ENCODE assay signal across 34 cellular contexts in genomic region chr10:83078160-83078559, GRCh38.
DNase-seq lines count a peak whose midpoint lies in the region; ATAC-seq, FAIRE-seq and TF ChIP-seq lines count a peak whose summit lies in the region.
"Had no signal": no experiment of that assay in that cellular context is flagged by ENCODE, and none has a peak within 500 bp of the region (broad histone marks: within the 10 kb centered on the region; RNA-seq: fewer than 3 reads in every experiment).

No MANE protein-coding gene starts in this region.

- H3K27ac Mint-ChIP-seq in GM23338 (peak overlapping the region; percentile 90), endothelial cell (ENCODE audit: unreplicated experiment) (no peak overlapping the region)
- no peak overlapping the region for H3K27ac Mint-ChIP-seq in activated T-cell treated with anti-CD3 and anti-CD28 coated beads, Interleukin-2, amount 50 U/mL, for 24 hours
- H3K27ac Mint-ChIP-seq: activated naive CD4-positive, alpha-beta T cell treated with anti-CD3 and anti-CD28 coated beads, Interleukin-2, amount 50 U/mL, for 72 hours; CD8-positive, alpha-beta T cell; memory B cell; nephron progenitor cell; T-helper 2 cell treated with Interferon-gamma antibody and Interleukin-4, amounts not matched to agents 5 μg/mL and 100 μg/mL, for 36 hours had no signal

- peaks cover 44% of the 10 kb centered on the region for H3K9me3 Mint-ChIP-seq in GM23338
- H3K9me3 Mint-ChIP-seq in endothelial cell (ENCODE audit: unreplicated experiment) = no peaks in the 10 kb centered on the region
- peaks cover 2% of the 10 kb centered on the region for H3K9me3 Mint-ChIP-seq in activated T-cell treated with anti-CD3 and anti-CD28 coated beads, Interleukin-2, amount 50 U/mL, for 24 hours

- peaks cover 4% of the 10 kb centered on the region; the same call in 1 of the 2 replicates for H3K9me3 ChIP-seq in iPS-20b (ENCODE audit: insufficient read depth, low read depth, low read length)
- H3K9me3 ChIP-seq in vagina = no peaks in the 10 kb centered on the region
- H3K9me3 ChIP-seq: BE2C, esophagus squamous epithelium, gastrocnemius medialis, ovary, thyroid gland had no signal

- TF ChIP-seq CTCF in GM23338 (conservative IDR thresholded peaks at IDR 0.05; ENCODE audit: low read depth in 2 of 2) (no peak), bronchial epithelial cell (IDR thresholded peaks at IDR 0.05; ENCODE audit: insufficient read depth, low read length, severe bottlenecking) (no peak), endothelial cell (IDR thresholded peaks at IDR 0.05; ENCODE audit: unreplicated experiment) (no peak), vagina (IDR thresholded peaks at IDR 0.05) (no peak)

- H3K79me2 ChIP-seq in GM23338 (replicated peaks; ENCODE audit: insufficient read depth) = no peaks in the 10 kb centered on the region

- no peak overlapping the region for H2AFZ ChIP-seq in GM23338

- H4K20me1 ChIP-seq in GM23338 (replicated peaks; ENCODE audit: insufficient read depth) = no peaks in the 10 kb centered on the region

- no peaks in the 10 kb centered on the region for H3F3A ChIP-seq in GM23338 (replicated peaks; ENCODE audit: low read depth)

- H3K4me3 Mint-ChIP-seq in GM23338 = no peak overlapping the region
- H3K4me3 Mint-ChIP-seq in endothelial cell (ENCODE audit: unreplicated experiment) = no peak overlapping the region
- no peak overlapping the region for H3K4me3 Mint-ChIP-seq in activated T-cell treated with anti-CD3 and anti-CD28 coated beads, Interleukin-2, amount 50 U/mL, for 24 hours
- H3K4me3 Mint-ChIP-seq: CD8-positive, alpha-beta T cell; memory B cell; nephron progenitor cell; T-helper 2 cell treated with Interferon-gamma antibody and Interleukin-4, amounts not matched to agents 5 μg/mL and 100 μg/mL, for 36 hours had no signal

- H3K36me3 ChIP-seq in GM23338 (ENCODE audit: insufficient read depth) = no peaks in the 10 kb centered on the region
- no peaks in the 10 kb centered on the region for H3K36me3 ChIP-seq in bronchial epithelial cell (ENCODE audit: control insufficient read depth, insufficient read depth, low read length)
- H3K36me3 ChIP-seq in iPS-20b (ENCODE audit: insufficient read depth, low read depth, low read length) = peaks cover 3% of the 10 kb centered on the region; the same call in 1 of the 2 replicates
- H3K36me3 ChIP-seq in vagina = no peaks in the 10 kb centered on the region
- H3K36me3 ChIP-seq: BE2C, esophagus squamous epithelium, gastrocnemius medialis, ovary, thyroid gland had no signal

- ATAC-seq in GM23338 = peak; percentile 93
- ATAC-seq: activated naive CD4-positive, alpha-beta T cell treated with anti-CD3 and anti-CD28 coated beads, Interleukin-2, amount 50 U/mL, for 72 hours; CD8-positive, alpha-beta T cell; gastrocnemius medialis; HCT116; left lobe of liver had no signal

- peaks cover 4% of the 10 kb centered on the region for H3K27me3 Mint-ChIP-seq in GM23338 (ENCODE audit: insufficient read depth, low read depth, poor library complexity)
- no peaks in the 10 kb centered on the region for H3K27me3 Mint-ChIP-seq in endothelial cell (ENCODE audit: unreplicated experiment)
- no peaks in the 10 kb centered on the region for H3K27me3 Mint-ChIP-seq in activated T-cell treated with anti-CD3 and anti-CD28 coated beads, Interleukin-2, amount 50 U/mL, for 24 hours
- H3K27me3 Mint-ChIP-seq: memory B cell had no signal

- no peaks in the 10 kb centered on the region for H3K27me3 ChIP-seq in GM23338 (ENCODE audit: insufficient read depth)
- H3K27me3 ChIP-seq in bronchial epithelial cell (ENCODE audit: control insufficient read depth, insufficient read depth, low read length) = no peaks in the 10 kb centered on the region
- no peaks in the 10 kb centered on the region for H3K27me3 ChIP-seq in iPS-20b (ENCODE audit: insufficient read depth, low read length)
- no peaks in the 10 kb centered on the region for H3K27me3 ChIP-seq in vagina
- H3K27me3 ChIP-seq: BE2C, gastrocnemius medialis, ovary, thyroid gland had no signal

- peaks cover 25% of the 10 kb centered on the region for H3K4me1 Mint-ChIP-seq in GM23338
- peaks cover 13% of the 10 kb centered on the region for H3K4me1 Mint-ChIP-seq in endothelial cell (ENCODE audit: unreplicated experiment)
- H3K4me1 Mint-ChIP-seq in activated T-cell treated with anti-CD3 and anti-CD28 coated beads, Interleukin-2, amount 50 U/mL, for 24 hours (ENCODE audit: low read depth) = no peaks in the 10 kb centered on the region
- H3K4me1 Mint-ChIP-seq: memory B cell, nephron progenitor cell had no signal

- no peak for TF ChIP-seq POLR2A in vagina (IDR thresholded peaks at IDR 0.05)

- H3K9me2 ChIP-seq in GM23338 (ENCODE audit: insufficient read depth) = peaks cover 16% of the 10 kb centered on the region

- H3K27ac ChIP-seq in GM23338 (ENCODE audit: low read depth) (peak overlapping the region; percentile 85), iPS-20b (ENCODE audit: low read length) (peak overlapping the region; percentile 77), vagina (no peak overlapping the region)
- H3K27ac ChIP-seq: coronary artery, esophagus squamous epithelium, gastrocnemius medialis, ovary, thyroid gland had no signal

- H3K4me1 ChIP-seq in GM23338 (ENCODE audit: insufficient read depth) = peaks cover 17% of the 10 kb centered on the region; the same call in 1 of the 2 replicates
- peaks cover 17% of the 10 kb centered on the region for H3K4me1 ChIP-seq in iPS-20b (ENCODE audit: insufficient read depth, low read length)
- no peaks in the 10 kb centered on the region for H3K4me1 ChIP-seq in vagina
- H3K4me1 ChIP-seq: gastrocnemius medialis, thyroid gland had no signal

- peak; percentile 75 for DNase-seq in GM23338 (ENCODE audit: low spot score)
- DNase-seq in NCI-H69 (lab: John Stamatoyannopoulos, UW) = peak; percentile 4
- DNase-seq in bronchial epithelial cell (ENCODE audit: low read depth) = peak; percentile 6
- DNase-seq in endothelial cell (ENCODE audit: low spot score) = no peak
- no peak for DNase-seq in vagina (ENCODE audit: extremely low spot score in 2 of 2)
- DNase-seq in ureter (ENCODE audit: low spot score) = no peak
- no peak for DNase-seq in activated T-cell treated with anti-CD3 and anti-CD28 coated beads, Interleukin-2, amount 50 U/mL, for 24 hours
- DNase-seq: activated CD4-positive, alpha-beta T cell treated with anti-CD3 and anti-CD28 coated beads for 48 hours; activated effector memory CD4-positive, alpha-beta T cell treated with Interleukin-2 at 50 U/mL for 16 hours; activated T-cell treated with anti-CD3 and anti-CD28 coated beads for 4 hours; anterior cingulate cortex; BE2C; caudate nucleus; CD8-positive, alpha-beta T cell; esophagus squamous epithelium; gastrocnemius medialis; NCI-H1092 treated with DMSO at 0.1 percent for 48 hours; NCI-H187; NCI-H2171; NCI-H510A treated with DMSO at 0.1 percent for 48 hours; nephron progenitor cell; ovary; SHP77 treated with DMSO at 0.1 percent for 48 hours; stimulated activated CD4-positive, alpha-beta T cell treated with anti-CD3 and anti-CD28 coated beads, Interleukin-4, amount 100 ng/mL, for 24 hours; thyroid gland had no signal

- H3K4me3 ChIP-seq in GM23338 (no peak overlapping the region), bronchial epithelial cell (ENCODE audit: low read depth, low read length) (no peak overlapping the region), iPS-20b (ENCODE audit: low read length) (peak overlapping the region; percentile 8; the same call in 1 of the 2 replicates), vagina (no peak overlapping the region)
- H3K4me3 ChIP-seq: coronary artery, esophagus squamous epithelium, gastrocnemius medialis, ovary, thyroid gland had no signal

- intact Hi-C loops in vagina (cut with DNase I) = no loop called here

- peaks cover 39% of the 10 kb centered on the region for H3K36me3 Mint-ChIP-seq in GM23338 (ENCODE audit: low read depth)
- no peaks in the 10 kb centered on the region for H3K36me3 Mint-ChIP-seq in endothelial cell (ENCODE audit: low read depth, unreplicated experiment)
- no peaks in the 10 kb centered on the region for H3K36me3 Mint-ChIP-seq in activated T-cell treated with anti-CD3 and anti-CD28 coated beads, Interleukin-2, amount 50 U/mL, for 24 hours (ENCODE audit: low read depth)
- H3K36me3 Mint-ChIP-seq: activated naive CD4-positive, alpha-beta T cell treated with anti-CD3 and anti-CD28 coated beads, Interleukin-2, amount 50 U/mL, for 72 hours; CD8-positive, alpha-beta T cell; memory B cell had no signal

- FAIRE-seq in bronchial epithelial cell (lab: Jason Lieb, UNC) = no peak
- FAIRE-seq: GM12891, islet of Langerhans had no signal

- H3K9ac ChIP-seq in iPS-20b (ENCODE audit: low read depth, low read length) = peak overlapping the region; percentile 25

- no peak overlapping the region for H3K4me2 ChIP-seq in GM23338

Comparison
In these comparisons a context has a peak if more than half of its experiments do, and no peak if none do; other contexts are left out.
1. DNase-seq: peak in GM23338 (single experiment), NCI-H69 (single experiment) and bronchial epithelial cell (single experiment); none in endothelial cell (single experiment), vagina (0 of 2), ureter (single experiment) and activated T-cell treated with anti-CD3 and anti-CD28 coated beads, Interleukin-2, amount 50 U/mL, for 24 hours (single experiment).